ENCODE assay signal across 8 cellular contexts in genomic region chr10:82750538-82750937, GRCh38.
"Had no signal": no experiment of that assay in that cellular context is flagged by ENCODE, and none has a peak within 500 bp of the region (broad histone marks: within the 10 kb centered on the region; RNA-seq: fewer than 3 reads in every experiment).

No MANE protein-coding gene starts in this region.

- H3K4me3 ChIP-seq: GM12878 had no signal

- DNase-seq: GDM1, GF-D8 had no signal

- ATAC-seq: GM12878 had no signal

- FAIRE-seq: G401.6, GM12878, GM12891, GM12892, GM18507, GM19239 had no signal
